ENCODE assay signal across 26 cellular contexts in the genomic region with DNA sequence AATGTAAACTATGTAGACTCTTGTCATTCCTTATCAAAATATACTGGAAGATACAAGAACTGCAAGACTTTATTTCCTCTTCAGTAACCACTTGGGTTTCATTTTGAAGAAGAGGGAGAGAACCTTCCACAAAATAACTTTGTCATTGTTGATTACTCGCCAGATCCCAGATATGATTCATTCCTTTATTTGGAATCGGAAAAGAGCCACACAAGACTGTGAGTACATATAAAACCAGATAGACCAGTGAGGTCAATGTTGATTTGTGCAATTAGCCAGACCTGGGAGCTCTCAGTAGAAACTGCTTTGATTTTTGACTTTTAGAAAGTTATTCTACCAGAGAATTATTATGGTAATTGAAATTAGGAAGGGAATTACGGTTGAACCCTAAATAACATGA.
DNase-seq lines count a peak whose midpoint lies in the region; ATAC-seq and TF ChIP-seq lines count a peak whose summit lies in the region.
"Had no signal": no experiment of that assay in that cellular context is flagged by ENCODE, and none has a peak within 500 bp of the region (broad histone marks: within the 10 kb centered on the region; RNA-seq: fewer than 3 reads in every experiment).

No MANE protein-coding gene starts in this region.

- H3K79me1 ChIP-seq in mesenchymal stem cell (replicated peaks; ENCODE audit: low read length, poor library complexity, severe bottlenecking) = no peaks in the 10 kb centered on the region

- intact Hi-C loops in activated naive CD4-positive, alpha-beta T cell treated with anti-CD3 and anti-CD28 coated beads for 36 hours (cut with micrococcal nuclease) = no loop called here

- no peaks in the 10 kb centered on the region for H3K9me3 ChIP-seq in mesenchymal stem cell (ENCODE audit: control insufficient read depth, low read length)
- H3K9me3 ChIP-seq in endodermal cell (ENCODE audit: control insufficient read depth, low read length) = no peaks in the 10 kb centered on the region
- H3K9me3 ChIP-seq: Caco-2 had no signal

- no peak overlapping the region for H4K8ac ChIP-seq in mesenchymal stem cell (ENCODE audit: low read length)

- TF ChIP-seq CTCF in cardiac fibroblast (IDR thresholded peaks at IDR 0.05; ENCODE audit: low read depth, low read length) (no peak), endodermal cell (conservative IDR thresholded peaks at IDR 0.05) (no peak)

- peaks cover 0 to 10% of the 10 kb centered on the region in 2 donors for H3K9me3 Mint-ChIP-seq in activated naive CD4-positive, alpha-beta T cell treated with anti-CD3 and anti-CD28 coated beads, Interleukin-2, amount 50 U/mL, for 72 hours
- peaks cover 11% of the 10 kb centered on the region for H3K9me3 Mint-ChIP-seq in endodermal cell
- H3K9me3 Mint-ChIP-seq in activated naive CD4-positive, alpha-beta T cell treated with anti-CD3 and anti-CD28 coated beads for 36 hours = no peaks in the 10 kb centered on the region
- H3K9me3 Mint-ChIP-seq: activated CD4-positive, alpha-beta memory T cell treated with anti-CD3 and anti-CD28 coated beads for 36 hours had no signal

- no peak overlapping the region for H3K4me3 Mint-ChIP-seq in endodermal cell
- no peak overlapping the region for H3K4me3 Mint-ChIP-seq in activated naive CD4-positive, alpha-beta T cell treated with anti-CD3 and anti-CD28 coated beads for 36 hours
- H3K4me3 Mint-ChIP-seq: activated CD4-positive, alpha-beta memory T cell treated with anti-CD3 and anti-CD28 coated beads for 36 hours; activated naive CD8-positive, alpha-beta T cell; naive B cell had no signal

- 87% methylated on average over 2 of the region's 3 CpGs for WGBS in mesenchymal stem cell
- 93% methylated on average over 3 of the region's 3 CpGs for WGBS in endodermal cell (ENCODE audit: insufficient coverage in 1 of 2, insufficient read length in 1 of 2), 2 experiments

- H3K27ac ChIP-seq in mesenchymal stem cell (ENCODE audit: low read length, poor library complexity, severe bottlenecking) (no peak overlapping the region), endodermal cell (ENCODE audit: low read depth, low read length) (no peak overlapping the region)
- H3K27ac ChIP-seq: HL-60, parathyroid adenoma, VCaP had no signal

- no peak overlapping the region for H2BK15ac ChIP-seq in mesenchymal stem cell (ENCODE audit: low read depth, poor library complexity, severe bottlenecking)

- H2BK5ac ChIP-seq in mesenchymal stem cell (ENCODE audit: low read depth, low read length, poor library complexity, severe bottlenecking) = no peak overlapping the region

- H2BK120ac ChIP-seq in mesenchymal stem cell (ENCODE audit: low read depth, low read length) = no peak overlapping the region

- no peaks in the 10 kb centered on the region for H3K36me3 Mint-ChIP-seq in activated naive CD4-positive, alpha-beta T cell treated with anti-CD3 and anti-CD28 coated beads, Interleukin-2, amount 50 U/mL, for 72 hours
- peaks cover 3% of the 10 kb centered on the region for H3K36me3 Mint-ChIP-seq in endodermal cell (ENCODE audit: low read depth)
- H3K36me3 Mint-ChIP-seq in activated naive CD4-positive, alpha-beta T cell treated with anti-CD3 and anti-CD28 coated beads for 36 hours (ENCODE audit: low read depth) = no peaks in the 10 kb centered on the region
- H3K36me3 Mint-ChIP-seq: activated CD4-positive, alpha-beta memory T cell treated with anti-CD3 and anti-CD28 coated beads for 36 hours; activated naive CD8-positive, alpha-beta T cell; naive B cell had no signal

- H3K27me3 Mint-ChIP-seq in endodermal cell (ENCODE audit: insufficient read depth) = no peaks in the 10 kb centered on the region
- peaks cover 5% of the 10 kb centered on the region for H3K27me3 Mint-ChIP-seq in activated naive CD4-positive, alpha-beta T cell treated with anti-CD3 and anti-CD28 coated beads for 36 hours (ENCODE audit: low read depth)

- no peak overlapping the region for H3K23ac ChIP-seq in mesenchymal stem cell (ENCODE audit: low read length in 2 of 2)

- H3K36me3 ChIP-seq in mesenchymal stem cell (ENCODE audit: control insufficient read depth in 1 of 2, insufficient read depth in 2 of 2, low read depth in 1 of 2, low read length in 2 of 2) (no peaks in the 10 kb centered on the region), endodermal cell (ENCODE audit: control insufficient read depth, insufficient read depth, low read length) (no peaks in the 10 kb centered on the region)

- H3K4me1 ChIP-seq in mesenchymal stem cell (ENCODE audit: control insufficient read depth, insufficient read depth, low read depth, low read length) = no peaks in the 10 kb centered on the region
- H3K4me1 ChIP-seq in endodermal cell (ENCODE audit: control insufficient read depth, insufficient read depth, low read length) = no peaks in the 10 kb centered on the region
- H3K4me1 ChIP-seq: Caco-2, parathyroid adenoma had no signal

- H3K4me3 ChIP-seq in cardiac fibroblast (replicated peaks in 1 of 2; ENCODE audit: low read depth in 2 of 2, low read length in 2 of 2) = no peak overlapping the region
- H3K4me3 ChIP-seq in mesenchymal stem cell (ENCODE audit: insufficient read depth in 1 of 2, low read depth in 1 of 2, low read length in 2 of 2) = no peak overlapping the region
- no peak overlapping the region for H3K4me3 ChIP-seq in endodermal cell (ENCODE audit: low read length)

- H3K27me3 ChIP-seq in mesenchymal stem cell (ENCODE audit: control insufficient read depth in 1 of 2, insufficient read depth in 1 of 2, low read length in 2 of 2) = no peaks in the 10 kb centered on the region
- no peaks in the 10 kb centered on the region for H3K27me3 ChIP-seq in endodermal cell (ENCODE audit: control insufficient read depth, insufficient read depth, low read length, poor library complexity, severe bottlenecking)

- H3K14ac ChIP-seq in mesenchymal stem cell (ENCODE audit: low read length in 2 of 2) = no peak overlapping the region

- H3K27ac Mint-ChIP-seq in activated naive CD4-positive, alpha-beta T cell treated with anti-CD3 and anti-CD28 coated beads, Interleukin-2, amount 50 U/mL, for 72 hours = no peak overlapping the region
- no peak overlapping the region for H3K27ac Mint-ChIP-seq in endodermal cell
- no peak overlapping the region for H3K27ac Mint-ChIP-seq in activated naive CD4-positive, alpha-beta T cell treated with anti-CD3 and anti-CD28 coated beads for 36 hours
- H3K27ac Mint-ChIP-seq: activated CD4-positive, alpha-beta memory T cell treated with anti-CD3 and anti-CD28 coated beads for 36 hours; activated naive CD8-positive, alpha-beta T cell; naive B cell had no signal

- ATAC-seq in activated naive CD4-positive, alpha-beta T cell treated with anti-CD3 and anti-CD28 coated beads, Interleukin-2, amount 50 U/mL, for 72 hours = no peak

- DNase-seq in Daoy (ENCODE audit: low read depth) (peak; percentile 13), NCI-H226 (peak; percentile 27), cardiac fibroblast (ENCODE audit: low read depth in 2 of 2) (peak; percentile 12 to 64), mesenchymal stem cell (no peak), NCI-H774 (lab: John Stamatoyannopoulos, UW) (no peak), endodermal cell (no peak)
- no peak for DNase-seq in activated naive CD4-positive, alpha-beta T cell treated with anti-CD3 and anti-CD28 coated beads, Interleukin-2, amount 50 U/mL, for 72 hours (ENCODE audit: low spot score in 2 of 2)
- DNase-seq in activated naive CD4-positive, alpha-beta T cell treated with anti-CD3 and anti-CD28 coated beads for 36 hours = no peak
- DNase-seq: activated CD4-positive, alpha-beta memory T cell treated with anti-CD3 and anti-CD28 coated beads for 36 hours; activated T-cell treated with anti-CD3 and anti-CD28 coated beads, Interleukin-2, amount 50 U/mL, for 1 hour; Caco-2; central memory CD4-positive, alpha-beta T cell; effector CD4-positive, alpha-beta T cell; GF-D8; KG1; naive B cell; NCI-H1105 treated with DMSO at 0.1 percent for 48 hours; NCI-H2107; NCI-H748 treated with DMSO at 0.1 percent for 48 hours; RPMI8226; stimulated activated CD4-positive, alpha-beta T cell treated with anti-CD3 and anti-CD28 coated beads, Interleukin-4, amount 100 ng/mL, for 1 hour; substantia nigra had no signal

- H3K9ac ChIP-seq in mesenchymal stem cell (ENCODE audit: low read length) (peak overlapping the region; percentile 38), endodermal cell (ENCODE audit: extremely low read depth, low read length, poor library complexity, severe bottlenecking) (no peak overlapping the region)
- H3K9ac ChIP-seq: parathyroid adenoma had no signal

- no peak overlapping the region for H2AFZ ChIP-seq in mesenchymal stem cell (ENCODE audit: low read depth, low read length)
- H2AFZ ChIP-seq: parathyroid adenoma had no signal

- no peak overlapping the region for H3K18ac ChIP-seq in mesenchymal stem cell (ENCODE audit: low read depth in 1 of 2, low read length in 2 of 2)

- no peak overlapping the region for H2BK12ac ChIP-seq in mesenchymal stem cell (ENCODE audit: low read length in 2 of 2)

- H3K4me2 ChIP-seq in mesenchymal stem cell (ENCODE audit: low read length, poor library complexity, severe bottlenecking) = no peak overlapping the region

- CTCF ChIA-PET in activated naive CD4-positive, alpha-beta T cell treated with anti-CD3 and anti-CD28 coated beads for 36 hours (lab: Charles Lee) = no interaction called here

- no peaks in the 10 kb centered on the region for H3K4me1 Mint-ChIP-seq in endodermal cell
- H3K4me1 Mint-ChIP-seq in activated naive CD4-positive, alpha-beta T cell treated with anti-CD3 and anti-CD28 coated beads for 36 hours (ENCODE audit: low read depth) = no peaks in the 10 kb centered on the region
- H3K4me1 Mint-ChIP-seq: naive B cell had no signal

- H4K91ac ChIP-seq in mesenchymal stem cell (ENCODE audit: low read length) = no peak overlapping the region

- H3K4ac ChIP-seq in mesenchymal stem cell (ENCODE audit: low read depth in 1 of 2, low read length in 2 of 2) = no peak overlapping the region

- no peak overlapping the region for H2AK5ac ChIP-seq in mesenchymal stem cell (ENCODE audit: low read length, severe bottlenecking)

Comparison
In these comparisons a context has a peak if more than half of its experiments do, and no peak if none do; other contexts are left out.
1. DNase-seq: peak in Daoy (single experiment), NCI-H226 (single experiment) and cardiac fibroblast (2 of 2); none in mesenchymal stem cell (single experiment), NCI-H774 (single experiment), activated naive CD4-positive, alpha-beta T cell treated with anti-CD3 and anti-CD28 coated beads, Interleukin-2, amount 50 U/mL, for 72 hours (0 of 2), endodermal cell (single experiment) and activated naive CD4-positive, alpha-beta T cell treated with anti-CD3 and anti-CD28 coated beads for 36 hours (single experiment).